Comparison of ENCODE assay signal across 13 cellular contexts in genomic region chr11:64254326-64254725, GRCh38. TPM values are rescaled to one million over a fixed set of nuclear protein-coding genes. Genes with fewer than 3 reads are reported as not detected.
DNase-seq lines count a peak whose midpoint lies in the region; ATAC-seq, FAIRE-seq and TF ChIP-seq lines count a peak whose summit lies in the region.
"Had no signal": no experiment of that assay in that cellular context is flagged by ENCODE, and none has a peak within 500 bp of the region (broad histone marks: within the 10 kb centered on the region; RNA-seq: fewer than 3 reads in every experiment).

No MANE protein-coding gene starts in this region.

- H2BK5ac ChIP-seq in mesenchymal stem cell (ENCODE audit: low read depth, low read length, poor library complexity, severe bottlenecking) = no peak overlapping the region

- no peak overlapping the region for H3K9ac ChIP-seq in mesenchymal stem cell (ENCODE audit: low read length)

- H4K8ac ChIP-seq in mesenchymal stem cell (ENCODE audit: low read length) = no peak overlapping the region

- H3K4me1 ChIP-seq in mesenchymal stem cell (ENCODE audit: control insufficient read depth, insufficient read depth, low read depth, low read length) (peaks cover 35% of the 10 kb centered on the region), tibial artery (peaks cover 0 to 37% (median 31%) of the 10 kb centered on the region in 4 donors), pancreas (peaks cover 0 to 4% (median 4%) of the 10 kb centered on the region in 3 donors)
- H3K4me1 ChIP-seq: BE2C had no signal

- H3K79me1 ChIP-seq in mesenchymal stem cell (replicated peaks; ENCODE audit: low read length, poor library complexity, severe bottlenecking) = peaks cover 35% of the 10 kb centered on the region

- 91% methylated on average over 7 of the region's 7 CpGs for WGBS in mesenchymal stem cell
- WGBS in pancreas, 2 donors = 84 to 90% methylated on average over 7 of the region's 7 CpGs

- no peak overlapping the region for H2AFZ ChIP-seq in mesenchymal stem cell (ENCODE audit: low read depth, low read length)

- H3K4me3 ChIP-seq in mesenchymal stem cell (ENCODE audit: insufficient read depth in 1 of 2, low read depth in 1 of 2, low read length in 2 of 2) (no peak overlapping the region), tibial artery (no peak overlapping the region), pancreas (no peak overlapping the region)
- H3K4me3 ChIP-seq: A549 had no signal

- no peaks in the 10 kb centered on the region for H3K9me3 ChIP-seq in mesenchymal stem cell (ENCODE audit: control insufficient read depth, low read length)
- no peaks in the 10 kb centered on the region for H3K9me3 ChIP-seq in tibial artery
- no peaks in the 10 kb centered on the region for H3K9me3 ChIP-seq in pancreas
- H3K9me3 ChIP-seq: A549, BE2C, Caco-2 had no signal

- H2AK5ac ChIP-seq in mesenchymal stem cell (ENCODE audit: low read length, severe bottlenecking) = no peak overlapping the region

- peak overlapping the region; percentile 15 for H2BK15ac ChIP-seq in mesenchymal stem cell (ENCODE audit: low read depth, poor library complexity, severe bottlenecking)

- H3K14ac ChIP-seq in mesenchymal stem cell (ENCODE audit: low read length in 2 of 2) = no peak overlapping the region

- no peak overlapping the region for H3K4me2 ChIP-seq in mesenchymal stem cell (ENCODE audit: low read length, poor library complexity, severe bottlenecking)
- H3K4me2 ChIP-seq: A549 had no signal

- H3K4ac ChIP-seq in mesenchymal stem cell (ENCODE audit: low read depth in 1 of 2, low read length in 2 of 2) = peak overlapping the region in 1 of 2 experiments; percentile 12

- DNase-seq in mesenchymal stem cell (no peak), tibial artery (no peak), left colon (no peak), pancreas (no peak)
- DNase-seq: BE2C; Caco-2; CD8-positive, alpha-beta memory T cell; HCEC 1CT; HFFc6 had no signal

- intact Hi-C loops in tibial artery (cut with DNase I; ENCODE audit: low total_unique reads) = no loop called here
- intact Hi-C loops in left colon (cut with DNase I, micrococcal nuclease) = no loop called here
- intact Hi-C loops in pancreas (cut with DNase I) = no loop called here

- no peak overlapping the region for H4K91ac ChIP-seq in mesenchymal stem cell (ENCODE audit: low read length)

- H3K36me3 ChIP-seq in mesenchymal stem cell (ENCODE audit: control insufficient read depth in 1 of 2, insufficient read depth in 2 of 2, low read depth in 1 of 2, low read length in 2 of 2) = peaks cover 39 to 51% of the 10 kb centered on the region in 2 experiments
- peaks cover 8 to 53% (median 46%) of the 10 kb centered on the region in 3 donors for H3K36me3 ChIP-seq in tibial artery
- H3K36me3 ChIP-seq in pancreas = peaks cover 0 to 19% (median 0%) of the 10 kb centered on the region in 3 donors

- H3K27me3 ChIP-seq in mesenchymal stem cell (ENCODE audit: control insufficient read depth in 1 of 2, insufficient read depth in 1 of 2, low read length in 2 of 2) = no peaks in the 10 kb centered on the region
- no peaks in the 10 kb centered on the region for H3K27me3 ChIP-seq in tibial artery
- H3K27me3 ChIP-seq in pancreas = no peaks in the 10 kb centered on the region
- H3K27me3 ChIP-seq: BE2C had no signal

- TF ChIP-seq CTCF in VCaP (conservative IDR thresholded peaks at IDR 0.05) (no peak), tibial artery (IDR thresholded peaks at IDR 0.05) (no peak), pancreas (IDR thresholded peaks at IDR 0.05) (no peak)

- ATAC-seq in left colon = no peak
- no peak for ATAC-seq in GM19455 (IDR thresholded peaks at IDR 0.05; ENCODE audit: unreplicated experiment)
- no peak for ATAC-seq in pancreas
- ATAC-seq: A549 had no signal

- H3K27ac ChIP-seq in VCaP = peak overlapping the region; percentile 89; the same call in 1 of the 2 replicates
- no peak overlapping the region for H3K27ac ChIP-seq in mesenchymal stem cell (ENCODE audit: low read length, poor library complexity, severe bottlenecking)
- H3K27ac ChIP-seq in tibial artery = peak overlapping the region; percentile 1 to 82
- H3K27ac ChIP-seq in pancreas = no peak overlapping the region
- H3K27ac ChIP-seq: A549, HL-60 had no signal

- no peak for FAIRE-seq in pancreas (lab: Jason Lieb, UNC)
- FAIRE-seq: A549 had no signal

- H2BK12ac ChIP-seq in mesenchymal stem cell (ENCODE audit: low read length in 2 of 2) = no peak overlapping the region

- H3K18ac ChIP-seq in mesenchymal stem cell (ENCODE audit: low read depth in 1 of 2, low read length in 2 of 2) = no peak overlapping the region

- H2BK120ac ChIP-seq in mesenchymal stem cell (ENCODE audit: low read depth, low read length) = no peak overlapping the region

- H3K23ac ChIP-seq in mesenchymal stem cell (ENCODE audit: low read length in 2 of 2) = no peak overlapping the region

RNA-seq across cellular contexts. Expression of gene PLCB3, which starts 3.0 kb away (rescaled TPM):
- polyA plus RNA-seq in mesenchymal stem cell (2013, experiment 1 of 2) = 22.4 TPM
- 21.6 TPM for polyA plus RNA-seq in mesenchymal stem cell (2013, experiment 2 of 2)
- total RNA-seq in left colon (10 to 100 TPM; 69.9 to 92.2 TPM), pancreas (10 to 100 TPM in 1 of 6 donors, 1 to 10 TPM in 5; 5.7 to 13.1 (median 6.9) TPM)
- 10 to 100 TPM in 1 of 2 donors, 1 to 10 TPM in 1; 6.5 to 11.8 TPM for polyA plus RNA-seq in pancreas

RNA-seq across cellular contexts. Expression of gene PPP1R14B, which starts 7.6 kb away (rescaled TPM):
- 279 TPM for polyA plus RNA-seq in mesenchymal stem cell (2013, experiment 1 of 2)
- polyA plus RNA-seq in mesenchymal stem cell (2013, experiment 2 of 2) = 281 TPM
- total RNA-seq in left colon = 100 to 1,000 TPM in 1 of 2 donors, 10 to 100 TPM in 1; 96.2 to 147 TPM
- 100 to 1,000 TPM; 106 to 177 (median 119) TPM for total RNA-seq in pancreas
- polyA plus RNA-seq in pancreas = 100 to 1,000 TPM in 1 of 2 donors, 10 to 100 TPM in 1; 81.6 to 180 TPM

RNA-seq across cellular contexts. Expression of gene FKBP2, which starts 13.4 kb away (rescaled TPM):
- 70.1 TPM for polyA plus RNA-seq in mesenchymal stem cell (2013, experiment 1 of 2)
- polyA plus RNA-seq in mesenchymal stem cell (2013, experiment 2 of 2) = 68.6 TPM
- 100 to 1,000 TPM in 1 of 2 donors, 10 to 100 TPM in 1; 78.5 to 104 TPM for total RNA-seq in left colon
- total RNA-seq in pancreas = 10 to 100 TPM; 37.8 to 64.1 (median 45.6) TPM
- 100 to 1,000 TPM; 307 to 344 TPM for polyA plus RNA-seq in pancreas

RNA-seq across cellular contexts. Expression of gene VEGFB, which starts 19.9 kb away (rescaled TPM):
- polyA plus RNA-seq in mesenchymal stem cell (2013, experiment 1 of 2) = 139 TPM
- polyA plus RNA-seq in mesenchymal stem cell (2013, experiment 2 of 2) = 137 TPM
- 10 to 100 TPM; 40.8 to 68.8 TPM for total RNA-seq in left colon
- 10 to 100 TPM; 54.1 to 87.1 (median 62.2) TPM for total RNA-seq in pancreas
- 100 to 1,000 TPM in 1 of 2 donors, 10 to 100 TPM in 1; 61.2 to 115 TPM for polyA plus RNA-seq in pancreas

RNA-seq across cellular contexts. Expression of gene DNAJC4, which starts 24.0 kb away (rescaled TPM):
- 38.5 TPM for polyA plus RNA-seq in mesenchymal stem cell (2013, experiment 1 of 2)
- polyA plus RNA-seq in mesenchymal stem cell (2013, experiment 2 of 2) = 36.7 TPM
- total RNA-seq in left colon = 10 to 100 TPM; 54.8 to 60.6 TPM
- 10 to 100 TPM; 28.1 to 39.1 (median 33.0) TPM for total RNA-seq in pancreas
- polyA plus RNA-seq in pancreas = 100 to 1,000 TPM in 1 of 2 donors, 10 to 100 TPM in 1; 92.9 to 125 TPM

Comparison
In these comparisons a context has a peak if more than half of its experiments do, and no peak if none do; other contexts are left out.
1. H3K27ac ChIP-seq: peak in VCaP (single experiment) and tibial artery (2 of 2); none in mesenchymal stem cell (single experiment) and pancreas (0 of 4).
2. RNA of gene PLCB3, which starts 3.0 kb away (total RNA-seq): 69.9 to 92.2 TPM in left colon; 5.7 to 13.1 TPM in pancreas; every median in the first group is over 4 times any median in the second.